Comparison of ENCODE assay signal across 8 cellular contexts in the genomic region with DNA sequence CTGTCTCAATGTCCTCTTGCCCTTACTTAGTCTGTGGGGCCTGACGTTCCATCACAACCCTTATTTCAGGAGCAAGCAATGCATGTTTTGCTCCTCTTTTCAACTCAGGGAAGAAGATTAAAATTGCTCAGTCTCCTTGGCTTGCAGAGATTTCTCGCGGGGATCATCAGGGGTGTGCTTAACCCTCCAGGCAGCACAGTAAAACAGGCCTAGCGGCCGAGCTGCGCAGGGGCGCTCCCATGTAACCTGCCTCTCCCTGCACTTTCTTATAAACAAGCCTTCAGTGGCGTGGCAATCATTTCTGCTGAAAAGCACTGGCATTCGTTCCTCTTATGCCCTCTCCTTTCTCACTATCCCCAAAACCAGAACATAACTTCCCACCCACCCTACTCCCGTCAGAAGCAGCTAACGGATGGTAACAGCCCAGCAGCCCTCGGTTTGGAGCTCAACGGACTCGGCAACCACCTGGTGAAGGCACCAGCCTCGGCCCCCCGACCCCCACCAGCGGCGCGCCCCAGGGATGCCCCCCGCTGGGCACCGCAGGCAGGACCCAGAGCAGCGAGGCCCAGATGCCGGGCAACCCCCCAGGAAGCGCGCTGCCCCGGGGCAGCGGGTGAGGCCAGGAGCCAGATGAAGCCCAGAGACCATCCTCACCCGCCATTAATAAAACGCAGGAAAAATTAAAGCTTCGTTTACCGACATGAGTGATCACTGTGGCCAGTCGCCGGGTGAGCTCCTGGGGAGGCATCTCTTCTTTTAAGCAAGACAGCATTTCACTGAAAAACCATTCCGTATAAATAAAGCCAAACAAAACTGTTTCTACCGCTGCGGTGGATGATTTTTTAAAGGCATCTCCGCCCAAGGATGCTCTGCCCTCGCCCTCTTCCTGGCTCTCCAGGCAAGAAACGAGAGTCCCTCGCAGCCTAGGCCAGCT. TPM values are rescaled to one million over a fixed set of nuclear protein-coding genes. Genes with fewer than 3 reads are reported as not detected.
DNase-seq lines count a peak whose midpoint lies in the region; ATAC-seq and TF ChIP-seq lines count a peak whose summit lies in the region.

No MANE protein-coding gene starts in this region.

- DNase-seq in activated T-cell treated with anti-CD3 and anti-CD28 coated beads, Interleukin-2, amount 50 U/mL, for 24 hours: no peak
- no peak for DNase-seq in activated T-cell treated with anti-CD3 and anti-CD28 coated beads, Interleukin-2, amount 50 U/mL, for 48 hours
- no peak for DNase-seq in hepatocyte (ENCODE audit: low spot score)
- no peak for DNase-seq in SIG-M5 treated with dmso at 0.1 percent for 504 hours (lab: John Stamatoyannopoulos, UW; ENCODE audit: unreplicated experiment)
- no peak for DNase-seq in NCI-H2029 (lab: John Stamatoyannopoulos, UW)

- H3K9me3 ChIP-seq in hepatocyte (ENCODE audit: low read depth) (no peaks in the 10 kb centered on the region), skeletal muscle tissue (ENCODE audit: control insufficient read depth in 3 of 3, low read length in 3 of 3) (no peaks in the 10 kb centered on the region)

- no peaks in the 10 kb centered on the region for H3K36me3 Mint-ChIP-seq in activated T-cell treated with anti-CD3 and anti-CD28 coated beads, Interleukin-2, amount 50 U/mL, for 24 hours (ENCODE audit: low read depth)

- H3K9me2 ChIP-seq in hepatocyte (replicated peaks; ENCODE audit: insufficient read depth): no peaks in the 10 kb centered on the region

- peaks cover 18% of the 10 kb centered on the region for H3K27me3 Mint-ChIP-seq in activated T-cell treated with anti-CD3 and anti-CD28 coated beads, Interleukin-2, amount 50 U/mL, for 24 hours

- H4K20me1 ChIP-seq in hepatocyte (ENCODE audit: insufficient read depth, poor library complexity, severe bottlenecking): no peaks in the 10 kb centered on the region

- H2AFZ ChIP-seq in hepatocyte: peak overlapping the region; percentile 86

- H3K9me3 Mint-ChIP-seq in activated T-cell treated with anti-CD3 and anti-CD28 coated beads, Interleukin-2, amount 50 U/mL, for 24 hours: no peaks in the 10 kb centered on the region

- H3K9ac ChIP-seq in skeletal muscle tissue (ENCODE audit: low read depth in 1 of 3, low read length in 3 of 3): peak overlapping the region in 1 of 3 donors; percentile 69

- H3K4me1 Mint-ChIP-seq in activated T-cell treated with anti-CD3 and anti-CD28 coated beads, Interleukin-2, amount 50 U/mL, for 24 hours (ENCODE audit: low read depth): peaks cover 40% of the 10 kb centered on the region

- H3K4me1 ChIP-seq in hepatocyte (ENCODE audit: insufficient read depth) (peaks cover 9% of the 10 kb centered on the region), skeletal muscle tissue (ENCODE audit: control insufficient read depth in 3 of 3, insufficient read depth in 3 of 3, low read length in 3 of 3) (peaks cover 6 to 12% (median 12%) of the 10 kb centered on the region in 3 donors)

- H3K27ac ChIP-seq in hepatocyte (no peak overlapping the region), skeletal muscle tissue (ENCODE audit: low read depth, low read length) (no peak overlapping the region)

- H3K4me3 Mint-ChIP-seq in activated T-cell treated with anti-CD3 and anti-CD28 coated beads, Interleukin-2, amount 50 U/mL, for 24 hours: peak overlapping the region; percentile 83

- ATAC-seq in GM19455 (IDR thresholded peaks at IDR 0.05; ENCODE audit: unreplicated experiment): no peak

- WGBS in hepatocyte (ENCODE audit: low lambda C conversion rate, missing lambda C conversion rate): 14% methylated on average over 32 of the region's 40 CpGs

- no peak for TF ChIP-seq CTCF in WI38 (IDR thresholded peaks at IDR 0.05; ENCODE audit: low read depth, low read length)
- no peak for TF ChIP-seq CTCF in hepatocyte (IDR thresholded peaks at IDR 0.05; ENCODE audit: poor library complexity)

- no peaks in the 10 kb centered on the region for H3K36me3 ChIP-seq in hepatocyte (replicated peaks; ENCODE audit: insufficient read depth, low read depth)
- no peaks in the 10 kb centered on the region for H3K36me3 ChIP-seq in skeletal muscle tissue (ENCODE audit: control insufficient read depth in 3 of 3, insufficient read depth in 3 of 3, low read length in 3 of 3)

- H3K4me3 ChIP-seq in WI38 (ENCODE audit: low read depth, low read length) (peak overlapping the region; percentile 41), hepatocyte (peak overlapping the region; percentile 47), skeletal muscle tissue (ENCODE audit: low read length in 3 of 3) (peak overlapping the region; percentile 65 to 72 (median 68))

- no peak overlapping the region for H3K27ac Mint-ChIP-seq in activated T-cell treated with anti-CD3 and anti-CD28 coated beads, Interleukin-2, amount 50 U/mL, for 24 hours

- H3K27me3 ChIP-seq in hepatocyte (peaks cover 50% of the 10 kb centered on the region), skeletal muscle tissue (ENCODE audit: control insufficient read depth in 3 of 3, insufficient read depth in 3 of 3, low read length in 3 of 3) (peaks cover 0 to 12% (median 10%) of the 10 kb centered on the region in 3 donors)

- peak overlapping the region; percentile 100 for H3K4me2 ChIP-seq in hepatocyte

- no peaks in the 10 kb centered on the region for H3K79me2 ChIP-seq in hepatocyte

RNA-seq across cellular contexts. Expression of a gene that starts 0.9 kb away (rescaled TPM):
- total RNA-seq in hepatocyte (0.40 and 0.63 TPM in 2 replicates), skeletal muscle tissue (under 0.01 TPM)
- 0.10 and 0.17 TPM in 2 replicates for polyA plus RNA-seq in hepatocyte
